ENCODE assay signal across 26 cellular contexts in genomic region chr9:131048332-131048731, GRCh38. TPM values are rescaled to one million over a fixed set of nuclear protein-coding genes. Genes with fewer than 3 reads are reported as not detected.
"Had no signal": no experiment of that assay in that cellular context is flagged by ENCODE, and none has a peak within 500 bp of the region (broad histone marks: within the 10 kb centered on the region; RNA-seq: fewer than 3 reads in every experiment).

No MANE protein-coding gene starts in this region.

- H3K9me3 Mint-ChIP-seq: effector memory CD8-positive, alpha-beta T cell; immature natural killer cell; mesothelial cell of epicardium; naive thymus-derived CD4-positive, alpha-beta T cell had no signal

- H3K36me3 Mint-ChIP-seq: immature natural killer cell; mesothelial cell of epicardium; naive thymus-derived CD4-positive, alpha-beta T cell had no signal

- H3K4me3 ChIP-seq: pancreas, right atrium auricular region, smooth muscle cell, stomach, thyroid gland, vagina had no signal

- ATAC-seq: effector memory CD8-positive, alpha-beta T cell; naive thymus-derived CD4-positive, alpha-beta T cell; pancreas; sciatic nerve had no signal

- H3K9me3 ChIP-seq: pancreas, right atrium auricular region, stomach, thyroid gland, vagina had no signal

- H3K4me1 Mint-ChIP-seq: mesothelial cell of epicardium, nephron had no signal

- H3K4me3 Mint-ChIP-seq: effector memory CD8-positive, alpha-beta T cell; immature natural killer cell; mesothelial cell of epicardium; naive thymus-derived CD4-positive, alpha-beta T cell; nephron had no signal

- FAIRE-seq: frontal cortex, pancreas had no signal

- H3K27ac ChIP-seq: pancreas, right atrium auricular region, stomach, thyroid gland, vagina had no signal

- H3K36me3 ChIP-seq: pancreas, right atrium auricular region, stomach, thyroid gland, vagina had no signal

- H3K27me3 ChIP-seq: pancreas, right atrium auricular region, thyroid gland, vagina had no signal

- DNase-seq: cortex of kidney; effector memory CD8-positive, alpha-beta T cell; hypothalamus; immature natural killer cell; islet precursor cell; kidney glomerular epithelial cell; mesenchymal stem cell; naive thymus-derived CD4-positive, alpha-beta T cell; occipital lobe; pancreas; stimulated activated CD4-positive, alpha-beta T cell treated with anti-CD3 and anti-CD28 coated beads, Interleukin-12 subunit alpha, Interleukin-12 subunit beta, amount 100 ng/mL, for 4 hours; stimulated activated CD4-positive, alpha-beta T cell treated with anti-CD3 and anti-CD28 coated beads, Interleukin-1b, Interleukin-23, amount 100 ng/mL, for 48 hours; stimulated activated CD4-positive, alpha-beta T cell treated with anti-CD3 and anti-CD28 coated beads, Interleukin-4, amount 100 ng/mL, for 1 hour; stimulated activated CD8-positive, alpha-beta memory T cell treated with anti-CD3 and anti-CD28 coated beads, Interleukin-4, amount 100 ng/mL, for 48 hours; stimulated activated naive CD4-positive, alpha-beta T cell treated with Interleukin-2 at 50 U/mL for 16 hours; stomach; thyroid gland; trophoblast cell had no signal

- H3K4me1 ChIP-seq: pancreas, thyroid gland, vagina had no signal

- H3K4me2 ChIP-seq: smooth muscle cell had no signal

- H3K27ac Mint-ChIP-seq: effector memory CD8-positive, alpha-beta T cell; immature natural killer cell; mesothelial cell of epicardium; naive thymus-derived CD4-positive, alpha-beta T cell; nephron; progenitor cell of endocrine pancreas had no signal

RNA-seq across cellular contexts. Expression of gene LAMC3, which starts 39.4 kb away (rescaled TPM):
- polyA plus RNA-seq: immature natural killer cell had no signal

RNA-seq across cellular contexts. Expression of gene AIF1L, which starts 48.0 kb away (rescaled TPM):
- polyA plus RNA-seq: immature natural killer cell had no signal
